8 cellular contexts compared by ENCODE assay signal in the genomic region with DNA sequence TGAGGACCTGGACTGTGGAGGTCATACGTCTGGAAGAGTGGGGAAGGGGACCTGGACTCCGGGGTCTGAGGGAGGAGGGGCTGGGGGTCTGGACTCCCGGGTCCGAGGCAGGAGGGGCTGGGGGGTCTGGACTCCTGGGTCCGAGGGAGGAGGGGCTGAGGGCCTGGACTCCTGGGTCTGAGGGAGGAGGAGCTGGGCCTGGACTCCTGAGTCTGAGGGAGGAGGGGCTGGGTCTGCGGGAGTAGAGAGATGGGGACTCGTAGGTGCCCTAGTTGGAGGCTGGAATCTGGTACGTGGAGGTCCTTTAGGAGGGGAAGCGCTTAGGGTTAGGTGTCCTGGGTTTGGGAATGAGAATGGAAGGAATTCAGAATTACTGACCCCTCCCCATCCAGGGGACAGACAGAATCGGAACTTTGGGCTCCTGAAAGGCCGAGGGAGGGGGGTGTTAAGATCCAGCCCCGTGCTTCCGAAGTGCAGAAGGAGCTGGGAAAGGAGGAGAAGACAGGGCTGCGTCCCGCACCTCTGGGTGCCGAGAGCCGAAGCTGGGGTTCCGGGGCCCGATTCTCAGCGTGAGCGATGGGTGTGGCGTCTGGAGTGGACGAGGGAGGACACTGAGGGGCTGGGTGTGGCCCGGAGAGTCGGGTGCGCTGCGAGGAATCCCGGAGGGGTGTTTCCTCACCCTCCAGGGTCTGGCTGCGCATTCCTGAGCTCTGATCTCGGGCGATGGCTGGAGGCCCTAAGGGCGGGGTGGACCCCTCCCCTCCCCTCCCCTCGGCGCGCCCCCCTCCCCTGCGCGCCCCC. TPM values are rescaled to one million over a fixed set of nuclear protein-coding genes. Genes with fewer than 3 reads are reported as not detected.
DNase-seq lines count a peak whose midpoint lies in the region; ATAC-seq lines count a peak whose summit lies in the region.

No MANE protein-coding gene starts in this region.

- H3K9me3 Mint-ChIP-seq in T-cell: no peaks in the 10 kb centered on the region

- DNase-seq in NCI-H2029 (lab: John Stamatoyannopoulos, UW) (peak; percentile 21), NCI-H2029 treated with DMSO at 0.1 percent for 48 hours (lab: John Stamatoyannopoulos, UW) (no peak), T-cell (peak in 16 of 34 experiments; percentile 24 to 60 (median 40)), cerebellar cortex (ENCODE audit: low spot score) (peak; percentile 50), left colon (peak; percentile 71 to 76)
- DNase-seq in stimulated activated CD8-positive, alpha-beta memory T cell treated with anti-CD3 and anti-CD28 coated beads, Interleukin-4, amount 100 ng/mL, for 48 hours: peak; percentile 56

- POLR2A ChIA-PET in T-cell (lab: Charles Lee): interaction anchor here (0.6 to 1.3 kb wide), 8 partner anchors 8 to 581 kb away, joined by 3 to 13 read pairs (median 5); partner anchors contain the start of genes LENG8 (in 1 of the 2), MBOAT7 (in 1 of the 2) and PRKCG (in 1 of the 2)

- ATAC-seq in T-cell (replicated peaks in 1 of 4): no peak
- peak; percentile 10 for ATAC-seq in left colon
- no peak for ATAC-seq in HG02870 (IDR thresholded peaks at IDR 0.05; ENCODE audit: unreplicated experiment)
- ATAC-seq in GM21723 (IDR thresholded peaks at IDR 0.05; ENCODE audit: unreplicated experiment): no peak

- peaks cover 11% of the 10 kb centered on the region for H3K36me3 Mint-ChIP-seq in T-cell

- peaks cover 44 to 57% (median 49%) of the 10 kb centered on the region in 3 donors for H3K4me1 Mint-ChIP-seq in T-cell

- H3K27ac Mint-ChIP-seq in T-cell: peak overlapping the region; percentile 94 to 95

- H3K27me3 Mint-ChIP-seq in T-cell: no peaks in the 10 kb centered on the region

- intact Hi-C loops in left colon (cut with DNase I, micrococcal nuclease): no loop called here

- CTCF ChIA-PET in T-cell (lab: Charles Lee): interaction anchor here in 1 of 2 donors (1.7 kb wide), 1 partner anchor 14 kb away, joined by 4 read pairs; the partner anchor contains the start of gene PRKCG

- peak overlapping the region; percentile 96 to 99 (median 96) for H3K4me3 Mint-ChIP-seq in T-cell

RNA-seq across cellular contexts. Expression of gene MYADM, which starts 0.6 kb away (rescaled TPM):
- total RNA-seq in T-cell (100 to 1,000 TPM in 2 of 5 donors, 10 to 100 TPM in 3; 49.9 to 335 (median 70.9) TPM), left colon (10 to 100 TPM; 55.6 to 78.4 TPM)

RNA-seq across cellular contexts. Expression of gene PRKCG, which starts 13.7 kb away (rescaled TPM):
- total RNA-seq in T-cell (1 to 10 TPM in 1 of 5 donors, under 1 TPM in 2, not detected in 2; 0.15 to 2.4 (median 0.32) TPM), left colon (under 1 TPM in 1 of 2 donors, not detected in 1; 0.22 TPM)

RNA-seq across cellular contexts. Expression of gene CACNG7, which starts 40.8 kb away (rescaled TPM):
- total RNA-seq in T-cell: not detected
- total RNA-seq in left colon: not detected

RNA-seq across cellular contexts. Expression of gene NLRP12, which starts 44.2 kb away (rescaled TPM):
- total RNA-seq in T-cell: not detected
- total RNA-seq in left colon: under 1 TPM; 0.09 to 0.22 TPM
